ENCODE assay signal across 25 cellular contexts in the genomic region with DNA sequence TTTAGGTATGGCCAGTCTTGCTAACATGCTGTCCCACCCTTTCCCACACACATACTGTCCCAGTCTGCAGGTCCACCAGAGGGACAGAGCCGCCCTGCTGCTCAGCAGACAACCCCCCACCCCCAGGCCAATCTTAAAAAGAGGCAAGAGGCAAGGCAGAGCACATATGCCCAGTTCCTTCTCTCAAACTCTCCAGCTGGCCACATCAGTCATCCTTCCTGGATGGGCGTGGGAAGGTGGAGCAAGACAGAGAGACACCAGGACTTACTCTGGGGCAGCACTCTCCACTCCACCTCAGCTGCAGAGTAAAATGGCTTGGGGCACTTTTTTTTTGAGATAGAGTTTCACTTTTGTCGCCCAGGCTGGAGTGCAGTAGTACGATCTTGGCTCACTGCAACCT. TPM values are rescaled to one million over a fixed set of nuclear protein-coding genes. Genes with fewer than 3 reads are reported as not detected.
"Had no signal": no experiment of that assay in that cellular context is flagged by ENCODE, and none has a peak within 500 bp of the region (broad histone marks: within the 10 kb centered on the region; RNA-seq: fewer than 3 reads in every experiment).

No MANE protein-coding gene starts in this region.

- H3K9me3 Mint-ChIP-seq: central memory CD8-positive, alpha-beta T cell; memory B cell; naive B cell; nephron had no signal

- H3K4me3 ChIP-seq: dorsolateral prefrontal cortex, esophagus squamous epithelium, gastroesophageal sphincter, left ventricle myocardium inferior, lower lobe of right lung, psoas muscle, skin epidermis, suprapubic skin, thyroid gland, upper lobe of right lung had no signal

- H3K27me3 Mint-ChIP-seq: memory B cell had no signal

- H3K27ac ChIP-seq: dorsolateral prefrontal cortex, epithelial cell of prostate, esophagus squamous epithelium, gastroesophageal sphincter, left ventricle myocardium inferior, lower lobe of right lung, psoas muscle, skin epidermis, suprapubic skin, thyroid gland, upper lobe of right lung had no signal

- H3K36me3 ChIP-seq: esophagus squamous epithelium, gastroesophageal sphincter, left ventricle myocardium inferior, lower lobe of right lung, suprapubic skin, thyroid gland, upper lobe of right lung had no signal

- H3K27me3 ChIP-seq: dorsolateral prefrontal cortex, gastroesophageal sphincter, thyroid gland, upper lobe of right lung had no signal

- DNase-seq: cortex of kidney; dorsolateral prefrontal cortex; effector memory CD4-positive, alpha-beta T cell; esophagus squamous epithelium; foreskin fibroblast; kidney; left cardiac atrium; left ventricle myocardium inferior; lower lobe of right lung; midbrain; naive B cell; psoas muscle; retina; stimulated activated naive CD8-positive, alpha-beta T cell treated with anti-CD3 and anti-CD28 coated beads, Interleukin-15, Interleukin-2, amounts not matched to agents 100 U/mL and 50 U/mL, for 24 hours; thyroid gland; upper lobe of right lung had no signal

- ATAC-seq: gastroesophageal sphincter; left cardiac atrium; lower lobe of right lung; psoas muscle; sciatic nerve; stimulated activated naive CD8-positive, alpha-beta T cell treated with anti-CD3 and anti-CD28 coated beads, Interleukin-15, Interleukin-2, amounts not matched to agents 100 U/mL and 50 U/mL, for 24 hours; upper lobe of right lung had no signal

- H3K4me1 ChIP-seq: esophagus squamous epithelium, gastroesophageal sphincter, left ventricle myocardium inferior, lower lobe of right lung, psoas muscle, suprapubic skin, thyroid gland, upper lobe of right lung had no signal

- FAIRE-seq: endometrium, kidney had no signal

- H3K4me1 Mint-ChIP-seq: central memory CD8-positive, alpha-beta T cell; memory B cell had no signal

- H3K4me3 Mint-ChIP-seq: central memory CD8-positive, alpha-beta T cell; memory B cell; nephron had no signal

- H3K9me3 ChIP-seq: esophagus squamous epithelium, gastroesophageal sphincter, left ventricle myocardium inferior, lower lobe of right lung, psoas muscle, suprapubic skin, thyroid gland, upper lobe of right lung had no signal

- H3K27ac Mint-ChIP-seq: memory B cell, naive B cell, nephron had no signal

- H3K36me3 Mint-ChIP-seq: memory B cell, naive B cell had no signal

RNA-seq across cellular contexts. Expression of a gene that starts 53.5 kb away (rescaled TPM):
- total RNA-seq: lower lobe of right lung, psoas muscle, upper lobe of right lung had no signal
